34 cellular contexts compared by ENCODE assay signal in the genomic region with DNA sequence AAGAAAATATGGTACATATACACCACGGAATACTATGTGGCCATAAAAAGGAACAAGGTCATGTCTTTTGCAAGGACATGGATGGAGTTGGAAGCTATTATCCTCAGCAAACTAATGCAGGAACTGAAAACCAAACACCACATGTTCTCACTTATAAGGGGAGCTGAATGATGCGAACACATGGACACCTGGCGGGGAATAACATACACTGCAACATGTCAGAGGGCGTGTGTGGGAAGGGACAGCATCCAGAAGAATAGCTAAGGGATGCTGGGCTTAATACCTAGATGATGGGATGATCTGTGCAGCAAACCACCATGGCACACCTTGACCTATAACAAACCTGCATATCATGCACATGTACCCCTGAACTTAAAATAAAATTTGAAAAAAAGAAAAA. TPM values are rescaled to one million over a fixed set of nuclear protein-coding genes. Genes with fewer than 3 reads are reported as not detected.
DNase-seq lines count a peak whose midpoint lies in the region; ATAC-seq, FAIRE-seq and TF ChIP-seq lines count a peak whose summit lies in the region.
"Had no signal": no experiment of that assay in that cellular context is flagged by ENCODE, and none has a peak within 500 bp of the region (broad histone marks: within the 10 kb centered on the region; RNA-seq: fewer than 3 reads in every experiment).

No MANE protein-coding gene starts in this region.

- ATAC-seq in GM12878 (peak; percentile 52; the same call in 2 of the 3 replicates), GM21737 (IDR thresholded peaks at IDR 0.05; ENCODE audit: unreplicated experiment) (no peak)
- no peak for ATAC-seq in activated naive CD8-positive, alpha-beta T cell treated with anti-CD3 and anti-CD28 coated beads, Interleukin-2, amount 50 U/mL, for 24 hours
- ATAC-seq: activated CD8-positive, alpha-beta memory T cell treated with anti-CD3 and anti-CD28 coated beads, Interleukin-2, amount 10 ng/mL, durations not matched to agents 7 days and 5 days; CD8-positive, alpha-beta T cell; effector memory CD8-positive, alpha-beta T cell; esophagus mucosa; gastrocnemius medialis; HCT116; left lung; psoas muscle; stimulated activated naive CD8-positive, alpha-beta T cell treated with anti-CD3 and anti-CD28 coated beads, Interleukin-15, amount 100 ng/mL, for 72 hours had no signal

- 47% methylated on average over 4 of the region's 4 CpGs for WGBS in GM12878 (ENCODE audit: insufficient coverage, insufficient replicate concordance, low lambda C conversion rate, missing lambda C conversion rate)

- H3K4me2 ChIP-seq in GM12878 (ENCODE audit: control insufficient read depth, insufficient read depth): no peak overlapping the region

- peak in 1 of 3 experiments; percentile 18; a peak in 1 of 6 replicates for TF ChIP-seq CTCF in GM12878 (IDR thresholded peaks at IDR 0.05 in 2 of 3, conservative IDR thresholded peaks at IDR 0.05 in 1 of 3; ENCODE audit: control insufficient read depth in 2 of 3, extremely low read depth in 1 of 3, insufficient read depth in 1 of 3, low read depth in 3 of 3, low read length in 3 of 3)

- H3K4me3 Mint-ChIP-seq in activated naive CD8-positive, alpha-beta T cell treated with anti-CD3 and anti-CD28 coated beads, Interleukin-2, amount 50 U/mL, for 24 hours: no peak overlapping the region
- H3K4me3 Mint-ChIP-seq: activated CD4-positive, alpha-beta T cell treated with anti-CD3 and anti-CD28 coated beads, Interleukin-2, amount 10 ng/mL, durations not matched to agents 7 days and 5 days; activated CD8-positive, alpha-beta memory T cell treated with anti-CD3 and anti-CD28 coated beads, Interleukin-2, amount 10 ng/mL, durations not matched to agents 7 days and 5 days; activated naive CD4-positive, alpha-beta T cell treated with anti-CD3 and anti-CD28 coated beads for 36 hours; CD8-positive, alpha-beta T cell; effector memory CD8-positive, alpha-beta T cell; IgD-negative memory B cell; stimulated activated naive CD8-positive, alpha-beta T cell treated with anti-CD3 and anti-CD28 coated beads, Interleukin-15, amount 100 ng/mL, for 72 hours had no signal

- H3K36me3 Mint-ChIP-seq in activated naive CD8-positive, alpha-beta T cell treated with anti-CD3 and anti-CD28 coated beads, Interleukin-2, amount 50 U/mL, for 24 hours (ENCODE audit: low read depth): no peaks in the 10 kb centered on the region
- H3K36me3 Mint-ChIP-seq: IgD-negative memory B cell had no signal

- RAD21 ChIA-PET in GM12878 (lab: Charles Lee; ENCODE audit: unreplicated experiment): interaction anchor here (5.6 kb wide), 1 partner anchor 825 kb away, joined by 38 read pairs; no protein-coding TSS in a partner anchor

- no peaks in the 10 kb centered on the region for H3K27me3 ChIP-seq in GM12878 (replicated peaks in 1 of 2; ENCODE audit: control insufficient read depth in 2 of 2, insufficient read depth in 2 of 2, low read length in 1 of 2)
- H3K27me3 ChIP-seq: gastrocnemius medialis, left lung, Peyer's patch, tibial nerve had no signal

- POLR2A ChIA-PET in GM12878 (lab: Charles Lee): no interaction called here

- in situ Hi-C loops in GM12878 (cut with MboI): no loop called here

- no peak overlapping the region for H3K27ac Mint-ChIP-seq in activated naive CD8-positive, alpha-beta T cell treated with anti-CD3 and anti-CD28 coated beads, Interleukin-2, amount 50 U/mL, for 24 hours
- H3K27ac Mint-ChIP-seq: activated CD4-positive, alpha-beta T cell treated with anti-CD3 and anti-CD28 coated beads, Interleukin-2, amount 10 ng/mL, durations not matched to agents 7 days and 5 days; activated CD8-positive, alpha-beta memory T cell treated with anti-CD3 and anti-CD28 coated beads, Interleukin-2, amount 10 ng/mL, durations not matched to agents 7 days and 5 days; activated naive CD4-positive, alpha-beta T cell treated with anti-CD3 and anti-CD28 coated beads for 36 hours; CD8-positive, alpha-beta T cell; effector memory CD8-positive, alpha-beta T cell; IgD-negative memory B cell; stimulated activated naive CD8-positive, alpha-beta T cell treated with anti-CD3 and anti-CD28 coated beads, Interleukin-15, amount 100 ng/mL, for 72 hours had no signal

- no peaks in the 10 kb centered on the region for H3K4me1 Mint-ChIP-seq in activated naive CD8-positive, alpha-beta T cell treated with anti-CD3 and anti-CD28 coated beads, Interleukin-2, amount 50 U/mL, for 24 hours
- H3K4me1 Mint-ChIP-seq: activated CD4-positive, alpha-beta T cell treated with anti-CD3 and anti-CD28 coated beads, Interleukin-2, amount 10 ng/mL, durations not matched to agents 7 days and 5 days; activated CD8-positive, alpha-beta memory T cell treated with anti-CD3 and anti-CD28 coated beads, Interleukin-2, amount 10 ng/mL, durations not matched to agents 7 days and 5 days; IgD-negative memory B cell; stimulated activated naive CD8-positive, alpha-beta T cell treated with anti-CD3 and anti-CD28 coated beads, Interleukin-15, amount 100 ng/mL, for 72 hours had no signal

- CTCF ChIA-PET in GM12878 (lab: Yijun Ruan, JAX): interaction anchor here (0.6 to 3.4 kb wide), 6 partner anchors 113 to 950 kb away, joined by 3 to 41 read pairs (median 4); no protein-coding TSS in a partner anchor

- TF ChIP-seq RAD21 in GM12878 (IDR thresholded peaks at IDR 0.05; ENCODE audit: insufficient read depth, low read depth, low read length): no peak

- H3K27ac ChIP-seq in GM12878 (ENCODE audit: control insufficient read depth, insufficient read depth): no peak overlapping the region
- H3K27ac ChIP-seq: 22Rv1, coronary artery, gastrocnemius medialis, left lung, Peyer's patch, psoas muscle, SK-N-MC, tibial nerve had no signal

- DNase-seq in DMS 273 (lab: John Stamatoyannopoulos, UW; ENCODE audit: unreplicated experiment) (peak; percentile 41), DMS 273 treated with DMSO at 0.1 percent for 48 hours (lab: John Stamatoyannopoulos, UW) (no peak), HTR-8/SVneo (ENCODE audit: insufficient read length, low spot score) (no peak), OCI-M1 (lab: John Stamatoyannopoulos, UW) (peak; percentile 1), GM12878 (ENCODE audit: low read depth, low spot score) (no peak), occipital lobe (lab: John Stamatoyannopoulos, UW) (no peak)
- no peak for DNase-seq in activated naive CD8-positive, alpha-beta T cell treated with anti-CD3 and anti-CD28 coated beads, Interleukin-2, amount 50 U/mL, for 24 hours
- DNase-seq: activated CD4-positive, alpha-beta T cell treated with anti-CD3 and anti-CD28 coated beads, Interleukin-2, amount 10 ng/mL, durations not matched to agents 7 days and 5 days; activated CD8-positive, alpha-beta memory T cell treated with anti-CD3 and anti-CD28 coated beads, Interleukin-2, amount 10 ng/mL, durations not matched to agents 7 days and 5 days; activated naive CD4-positive, alpha-beta T cell treated with anti-CD3 and anti-CD28 coated beads for 36 hours; amniotic stem cell; CD8-positive, alpha-beta T cell; DMS153; effector memory CD8-positive, alpha-beta T cell; gastrocnemius medialis; GDM1; hypothalamus; left lung; mesendoderm; NCI-H1436 treated with DMSO at 0.1 percent for 48 hours; NCI-H2171; NCI-H774; Peyer's patch; psoas muscle; stimulated activated naive CD8-positive, alpha-beta T cell treated with anti-CD3 and anti-CD28 coated beads, Interleukin-15, amount 100 ng/mL, for 72 hours; T-helper 2 cell had no signal

- H4K20me1 ChIP-seq in GM12878 (ENCODE audit: control insufficient read depth, insufficient read depth): no peaks in the 10 kb centered on the region

- intact Hi-C loops in GM12878 (cut with micrococcal nuclease; ENCODE audit: unreplicated experiment): loop anchor here (10.0 kb wide), 1 partner anchor 830 kb away; no protein-coding TSS in a partner anchor

- H3K9me3 ChIP-seq in GM12878 (replicated peaks; ENCODE audit: control insufficient read depth, insufficient read depth, low read length): no peaks in the 10 kb centered on the region
- H3K9me3 ChIP-seq: Peyer's patch had no signal

- SMC1A ChIA-PET in GM12878 (lab: Charles Lee; ENCODE audit: uncharacterized antibody, unreplicated experiment): interaction anchor here (1.0 to 3.4 kb wide), 2 partner anchors 130 to 824 kb away, joined by 3 to 24 read pairs; no protein-coding TSS in a partner anchor

- peak; percentile 38 for FAIRE-seq in HTR-8/SVneo (lab: Jason Lieb, UNC)
- FAIRE-seq in GM12878 (lab: Jason Lieb, UNC): no peak

- BruUV-seq in GM12878 (replicated peaks; lab: Mats Ljungman, UMichigan): no TSS peak

- H3K36me3 ChIP-seq in GM12878 (ENCODE audit: control insufficient read depth in 2 of 2, insufficient read depth in 2 of 2, low read length in 1 of 2): no peaks in the 10 kb centered on the region
- H3K36me3 ChIP-seq: gastrocnemius medialis, left lung, Peyer's patch, tibial nerve had no signal

- no peaks in the 10 kb centered on the region for H3K4me1 ChIP-seq in GM12878 (ENCODE audit: control insufficient read depth, insufficient read depth, low read length)
- H3K4me1 ChIP-seq: gastrocnemius medialis, left lung, Peyer's patch, psoas muscle, tibial nerve had no signal

- H3K27me3 Mint-ChIP-seq in activated naive CD8-positive, alpha-beta T cell treated with anti-CD3 and anti-CD28 coated beads, Interleukin-2, amount 50 U/mL, for 24 hours: peaks cover 2% of the 10 kb centered on the region
- H3K27me3 Mint-ChIP-seq: activated CD4-positive, alpha-beta T cell treated with anti-CD3 and anti-CD28 coated beads, Interleukin-2, amount 10 ng/mL, durations not matched to agents 7 days and 5 days; activated CD8-positive, alpha-beta memory T cell treated with anti-CD3 and anti-CD28 coated beads, Interleukin-2, amount 10 ng/mL, durations not matched to agents 7 days and 5 days; effector memory CD8-positive, alpha-beta T cell; stimulated activated naive CD8-positive, alpha-beta T cell treated with anti-CD3 and anti-CD28 coated beads, Interleukin-15, amount 100 ng/mL, for 72 hours had no signal

- TF ChIP-seq EP300 in GM12878 (IDR thresholded peaks at IDR 0.05; ENCODE audit: borderline replicate concordance in 1 of 2, control insufficient read depth in 1 of 2, low read depth in 2 of 2, low read length in 2 of 2): no peak

- no peak for TF ChIP-seq POLR2A in GM12878 (IDR thresholded peaks at IDR 0.05; ENCODE audit: low read depth, low read length)

- H3K9me3 Mint-ChIP-seq in activated naive CD8-positive, alpha-beta T cell treated with anti-CD3 and anti-CD28 coated beads, Interleukin-2, amount 50 U/mL, for 24 hours: peaks cover 14% of the 10 kb centered on the region

- H3K79me2 ChIP-seq in GM12878 (ENCODE audit: control insufficient read depth, insufficient read depth, low read length): no peaks in the 10 kb centered on the region

- H2AFZ ChIP-seq in GM12878 (ENCODE audit: control insufficient read depth, low read depth, low read length): no peak overlapping the region

- no peak overlapping the region for H3K4me3 ChIP-seq in GM12878
- H3K4me3 ChIP-seq: coronary artery, gastrocnemius medialis, left lung, Peyer's patch, psoas muscle, SK-N-MC, tibial nerve had no signal

- H3K9ac ChIP-seq in GM12878 (ENCODE audit: control insufficient read depth, insufficient read depth, low read length): no peak overlapping the region

RNA-seq across cellular contexts. Expression of gene CNKSR2, which starts 19.5 kb away (rescaled TPM):
- total RNA-seq in GM12878 (2013; cell fraction: nucleolus; rRNA removed): not detected in 2 replicates
- total RNA-seq in GM12878 (2014; rRNA removed) (0.11 and 0.23 TPM in 2 replicates), GM12878 (2014; rRNA removed; fragmentation: Illumina TruSeq; extraction: Trizol) (0.05 and 0.13 TPM in 2 replicates), GM12878 (2021) (0.18 TPM in 1 of 2 replicates, not detected in the other), occipital lobe (200 TPM)
- polyA plus RNA-seq in GM12878 (2011; ENCODE audit: low read depth): 0.49 TPM
- polyA plus RNA-seq in GM12878 (2011; rRNA removed) (0.66 and 0.69 TPM in 2 replicates), GM12878 (2014; fragmentation: Illumina TruSeq; extraction: Trizol) (0.18 and 0.27 TPM in 2 replicates), GM12878 (2014; fragmentation: Nextera tagmentation; extraction: Ambion mirVana) (under 1 TPM in 1 of 2 experiments, not detected in 1; 0.02 TPM), GM12878 (2014; rRNA removed) (0.06 TPM in 1 of 2 replicates, not detected in the other), GM12878 (2016; fragmentation: Nextera tagmentation; extraction: Ambion mirVana) (not detected)
- 0.48 and 0.70 TPM in 2 replicates for polyA plus RNA-seq in GM12878 (2011; cell fraction: cytosol; rRNA removed)
- polyA plus RNA-seq in GM12878 (2011; cell fraction: nucleus; rRNA removed): 1.2 and 1.3 TPM in 2 replicates
- 0.42 and 0.43 TPM in 2 replicates for polyA plus RNA-seq in GM12878 (2012)
- 2.6 and 2.7 TPM in 2 replicates for polyA minus RNA-seq in GM12878 (2011; rRNA and poly(A)+ RNA removed)
- polyA minus RNA-seq in GM12878 (2011; cell fraction: cytosol; rRNA and poly(A)+ RNA removed): 0.67 and 1.2 TPM in 2 replicates
- 2.9 and 6.0 TPM in 2 replicates for polyA minus RNA-seq in GM12878 (2011; cell fraction: nucleus; rRNA and poly(A)+ RNA removed)
- total RNA-seq: esophagus mucosa had no signal

Comparison
In these comparisons a context has a peak if more than half of its experiments do, and no peak if none do; other contexts are left out.
1. DNase-seq: peak in DMS 273 (single experiment) and OCI-M1 (single experiment); none in DMS 273 treated with DMSO at 0.1 percent for 48 hours (single experiment), HTR-8/SVneo (single experiment), GM12878 (single experiment), activated naive CD8-positive, alpha-beta T cell treated with anti-CD3 and anti-CD28 coated beads, Interleukin-2, amount 50 U/mL, for 24 hours (single experiment) and occipital lobe (single experiment).
2. RNA of gene CNKSR2, which starts 19.5 kb away (total RNA-seq): 200 TPM in occipital lobe (single experiment); 0.05 to 0.23 TPM in GM12878; every median in the first group is over 100 times any median in the second.